ENCODE assay signal across 15 cellular contexts in the genomic region with DNA sequence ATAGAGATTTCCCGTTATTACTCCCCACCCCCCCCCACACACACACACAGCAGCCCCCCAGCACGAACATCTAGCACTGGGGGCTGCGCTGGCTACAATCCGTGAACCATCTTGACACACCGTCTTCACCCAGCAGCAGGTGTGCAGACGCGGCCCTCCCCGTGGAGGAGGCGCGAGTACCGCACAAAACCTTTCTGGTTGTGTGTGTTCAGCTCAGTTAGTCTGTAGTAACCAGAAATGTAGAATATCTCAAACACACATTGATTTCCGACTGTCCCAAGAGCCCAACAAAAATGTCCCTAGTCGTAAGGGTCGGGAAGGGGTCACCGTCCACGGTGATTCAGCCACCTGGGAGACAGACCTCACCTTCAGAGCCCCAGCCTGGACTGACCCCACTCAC.
DNase-seq lines count a peak whose midpoint lies in the region; ATAC-seq and TF ChIP-seq lines count a peak whose summit lies in the region.
"Had no signal": no experiment of that assay in that cellular context is flagged by ENCODE, and none has a peak within 500 bp of the region (broad histone marks: within the 10 kb centered on the region; RNA-seq: fewer than 3 reads in every experiment).

No MANE protein-coding gene starts in this region.

- CTCF ChIA-PET in PC-3 (lab: Charles Lee) = no interaction called here

- H3K27me3 ChIP-seq in gastroesophageal sphincter (no peaks in the 10 kb centered on the region), stomach smooth muscle (ENCODE audit: control insufficient read depth in 1 of 2, insufficient read depth in 2 of 2, low read length in 2 of 2) (no peaks in the 10 kb centered on the region), PC-3 (ENCODE audit: low read length) (no peaks in the 10 kb centered on the region)

- no peak overlapping the region for H3K4me2 ChIP-seq in PC-3 (ENCODE audit: low read length)

- TF ChIP-seq POLR2A in gastroesophageal sphincter (IDR thresholded peaks at IDR 0.05) = no peak

- H4K20me1 ChIP-seq in PC-3 (ENCODE audit: low read length) = no peaks in the 10 kb centered on the region

- no TSS peak for BruUV-seq in PC-3 (replicated peaks; lab: Mats Ljungman, UMichigan)

- TF ChIP-seq EP300 in gastroesophageal sphincter (IDR thresholded peaks at IDR 0.05) = no peak

- H3K79me2 ChIP-seq in PC-3 (ENCODE audit: low read length) = no peaks in the 10 kb centered on the region

- H3K4me3 ChIP-seq in coronary artery (no peak overlapping the region), gastroesophageal sphincter (no peak overlapping the region), stomach smooth muscle (ENCODE audit: low read length in 2 of 2) (no peak overlapping the region), PC-3 (ENCODE audit: low read length) (no peak overlapping the region)

- H3K9me3 ChIP-seq in gastroesophageal sphincter (no peaks in the 10 kb centered on the region), stomach smooth muscle (ENCODE audit: control insufficient read depth in 2 of 2, low read length in 2 of 2) (no peaks in the 10 kb centered on the region), PC-3 (ENCODE audit: low read length) (no peaks in the 10 kb centered on the region)
- H3K9me3 ChIP-seq: Caco-2 had no signal

- POLR2A ChIA-PET in PC-3 (lab: Charles Lee; ENCODE audit: unreplicated experiment) = no interaction called here

- H3K27ac ChIP-seq in coronary artery (peak overlapping the region; percentile 49 to 76), gastroesophageal sphincter (peak overlapping the region in 3 of 4 donors; percentile 41 to 74 (median 48)), stomach smooth muscle (ENCODE audit: low read length) (peak overlapping the region; percentile 55), PC-3 (ENCODE audit: low read length) (no peak overlapping the region)
- H3K27ac ChIP-seq: C4-2B had no signal

- DNase-seq in coronary artery (ENCODE audit: low spot score) (peak; percentile 67), PC-3 (no peak)
- DNase-seq: ACHN; AML-193; Caco-2; CD4-positive, alpha-beta T cell; DMS153; DMS79; GDM1; H9 had no signal

- peaks cover 0 to 22% (median 3%) of the 10 kb centered on the region in 3 donors for H3K4me1 ChIP-seq in gastroesophageal sphincter
- peaks cover 20% of the 10 kb centered on the region for H3K4me1 ChIP-seq in stomach smooth muscle (ENCODE audit: control insufficient read depth, insufficient read depth, low read length)
- peaks cover 11% of the 10 kb centered on the region for H3K4me1 ChIP-seq in PC-3 (ENCODE audit: insufficient read depth, low read length)

- H3F3A ChIP-seq in PC-3 (ENCODE audit: low read length, unreplicated experiment) = no peaks in the 10 kb centered on the region

- 84 to 87% methylated on average over 5 to 13 of the region's 16 CpGs for WGBS in gastroesophageal sphincter (ENCODE audit: low coverage in 1 of 2), 2 donors

- ATAC-seq in gastroesophageal sphincter = no peak
- no peak for ATAC-seq in GM18520 (IDR thresholded peaks at IDR 0.05; ENCODE audit: unreplicated experiment)
- ATAC-seq in PC-3 = no peak
- ATAC-seq in HG03521 (IDR thresholded peaks at IDR 0.05; ENCODE audit: unreplicated experiment) = no peak

- intact Hi-C loops in PC-3 (cut with micrococcal nuclease) = no loop called here

- H3K9ac ChIP-seq in stomach smooth muscle (ENCODE audit: low read length in 2 of 2) (no peak overlapping the region), PC-3 (ENCODE audit: low read length) (no peak overlapping the region)

- H2AFZ ChIP-seq in PC-3 (ENCODE audit: low read length) = no peak overlapping the region

- H3K9me2 ChIP-seq in PC-3 (replicated peaks; ENCODE audit: low read length) = no peaks in the 10 kb centered on the region

- TF ChIP-seq CTCF in coronary artery (IDR thresholded peaks at IDR 0.05) (no peak), gastroesophageal sphincter (IDR thresholded peaks at IDR 0.05) (no peak), PC-3 (conservative IDR thresholded peaks at IDR 0.05; ENCODE audit: low read depth, low read length) (no peak)

- H3K36me3 ChIP-seq in gastroesophageal sphincter (peaks cover 0 to 89% of the 10 kb centered on the region in 2 donors), stomach smooth muscle (ENCODE audit: control insufficient read depth in 2 of 2, insufficient read depth in 2 of 2, low read length in 2 of 2) (peaks cover 64 to 74% of the 10 kb centered on the region in 2 donors), PC-3 (ENCODE audit: low read depth, low read length) (no peaks in the 10 kb centered on the region)
